Comparison of ENCODE assay signal across 8 cellular contexts in genomic region chr17:1455748-1456599, GRCh38. TPM values are rescaled to one million over a fixed set of nuclear protein-coding genes. Genes with fewer than 3 reads are reported as not detected.
A peak's percentile ranks its signal among the peaks of the same experiment; 100 is the strongest.
DNase-seq lines count a peak whose midpoint lies in the region; ATAC-seq lines count a peak whose summit lies in the region.

TSS of gene CRK (minus strand) at chr17:1456232. CDS start at chr17:1456117, 115 bp downstream.

- no peak within 1 kb of the TSS for H2BK15ac ChIP-seq in mesendoderm (replicated peaks; ENCODE audit: low read depth)

- H3K27me3 ChIP-seq in endocrine pancreas (ENCODE audit: control insufficient read depth, insufficient read depth, low read length): no peaks in the 10 kb centered on the region
- H3K27me3 ChIP-seq in mesendoderm (ENCODE audit: insufficient read depth, low read length, poor library complexity): no peaks in the 10 kb centered on the region

- H3K9ac ChIP-seq in endocrine pancreas (ENCODE audit: control insufficient read depth, insufficient read depth, low read length) (peak within 1 kb of the TSS; percentile 87), mesendoderm (ENCODE audit: low read length) (peak within 1 kb of the TSS; percentile 98)

- H4K8ac ChIP-seq in mesendoderm (ENCODE audit: low read depth, low read length): peak within 1 kb of the TSS; percentile 89

- H3K27ac ChIP-seq in mesendoderm (ENCODE audit: low read depth, low read length): peak within 1 kb of the TSS; percentile 93

- H3K36me3 ChIP-seq in endocrine pancreas (ENCODE audit: control insufficient read depth, insufficient read depth, low read length) (no peaks in the 10 kb centered on the region), mesendoderm (ENCODE audit: control insufficient read depth, insufficient read depth, low read length) (peaks cover 1% of the 10 kb centered on the region)

- DNase-seq in COR-L47 (lab: John Stamatoyannopoulos, UW) (peak; percentile 74), HUDEP-2 (lab: John Stamatoyannopoulos, UW; ENCODE audit: unreplicated experiment in 76 of 76) (peak in 75 of 76 experiments; percentile 44 to 98 (median 93)), NOMO-1 treated with dmso at 0.1 percent for 144 hours (lab: John Stamatoyannopoulos, UW; ENCODE audit: unreplicated experiment) (peak; percentile 77), mesendoderm (peak; percentile 97)
- DNase-seq in activated CD8-positive, alpha-beta memory T cell treated with anti-CD3 and anti-CD28 coated beads, Interleukin-2, amount 50 U/mL, for 1 hour (ENCODE audit: extremely low read depth): peak; percentile 85
- DNase-seq in stimulated activated CD8-positive, alpha-beta memory T cell treated with anti-CD3 and anti-CD28 coated beads, Interleukin-12 subunit alpha, Interleukin-12 subunit beta, amount 100 ng/mL, for 4 hours (ENCODE audit: low read depth): peak; percentile 99

- H3K4me1 ChIP-seq in endocrine pancreas (ENCODE audit: control insufficient read depth, insufficient read depth, low read length) (peaks cover 8% of the 10 kb centered on the region), mesendoderm (ENCODE audit: control insufficient read depth, low read depth, low read length) (peaks cover 2% of the 10 kb centered on the region)

- H3K4ac ChIP-seq in mesendoderm (ENCODE audit: low read depth, low read length): peak within 1 kb of the TSS; percentile 40

- peak within 1 kb of the TSS; percentile 98 for H3K56ac ChIP-seq in mesendoderm (ENCODE audit: low read length)

- H3K79me2 ChIP-seq in mesendoderm (ENCODE audit: control insufficient read depth, insufficient read depth, low read length): peaks cover 46% of the 10 kb centered on the region

- no peak within 1 kb of the TSS for H2BK5ac ChIP-seq in mesendoderm (ENCODE audit: low read length)

- no peaks in the 10 kb centered on the region for H3K9me3 ChIP-seq in endocrine pancreas (ENCODE audit: control insufficient read depth, low read length)

- no peak within 1 kb of the TSS for H2BK120ac ChIP-seq in mesendoderm (ENCODE audit: low read depth, low read length)

- no peak within 1 kb of the TSS for H2AK5ac ChIP-seq in mesendoderm (ENCODE audit: low read length)

- peak; percentile 75 for ATAC-seq in GM21367 (IDR thresholded peaks at IDR 0.05; ENCODE audit: unreplicated experiment)

- peak within 1 kb of the TSS; percentile 99 for H3K18ac ChIP-seq in mesendoderm (ENCODE audit: low read length)

- WGBS in mesendoderm (ENCODE audit: extremely low coverage, insufficient coverage, low lambda C conversion rate): no CpG with 5 or more reads among the region's 97 CpGs

- H4K5ac ChIP-seq in mesendoderm (ENCODE audit: low read length): no peak within 1 kb of the TSS

- H3K4me3 ChIP-seq in endocrine pancreas (ENCODE audit: control insufficient read depth, insufficient read depth, low read length) (peak within 1 kb of the TSS; percentile 75), mesendoderm (ENCODE audit: low read length) (peak within 1 kb of the TSS; percentile 97)

- peaks cover 4% of the 10 kb centered on the region for H3K79me1 ChIP-seq in mesendoderm (ENCODE audit: low read length)

- peak within 1 kb of the TSS; percentile 80 for H3K23ac ChIP-seq in mesendoderm (ENCODE audit: low read length)

- peak within 1 kb of the TSS; percentile 95 for H3K4me2 ChIP-seq in mesendoderm (ENCODE audit: low read length)

RNA-seq across cellular contexts. Expression of gene CRK, which starts in this region (rescaled TPM):
- 39.1 TPM for polyA plus RNA-seq in mesendoderm (2013, experiment 1 of 2)
- polyA plus RNA-seq in mesendoderm (2013, experiment 2 of 2): 39.0 TPM

Comparison
In these comparisons a context has a peak if more than half of its experiments do, and no peak if none do; other contexts are left out.
1. Peak in every context shown above with its lines: DNase-seq, ATAC-seq, H3K4me3 ChIP-seq and H3K27ac ChIP-seq.